ENCODE assay signal across 1 cellular context in genomic region chr10:75375828-75376227, GRCh38.
TF ChIP-seq lines count a peak whose summit lies in the region.

No MANE protein-coding gene starts in this region.

TF ChIP-seq in SK-N-SH treated with all-trans-retinoic acid at 6 μM for 48 hours, 23 proteins besides CTCF, POLR2A, EP300 and RAD21 (continued from another document):
- TF ChIP-seq PATZ1 (CRISPR knock-in tag; IDR thresholded peaks at IDR 0.05; ENCODE audit: borderline replicate concordance) (no peak), GLIS3 (CRISPR knock-in tag; IDR thresholded peaks at IDR 0.05) (no peak), ZNF8 (CRISPR knock-in tag; IDR thresholded peaks at IDR 0.05) (no peak), CSRNP3 (CRISPR knock-in tag; IDR thresholded peaks at IDR 0.05) (no peak), ZFP30 (CRISPR knock-in tag; IDR thresholded peaks at IDR 0.05) (no peak)
- TF ChIP-seq, protein P1, sequence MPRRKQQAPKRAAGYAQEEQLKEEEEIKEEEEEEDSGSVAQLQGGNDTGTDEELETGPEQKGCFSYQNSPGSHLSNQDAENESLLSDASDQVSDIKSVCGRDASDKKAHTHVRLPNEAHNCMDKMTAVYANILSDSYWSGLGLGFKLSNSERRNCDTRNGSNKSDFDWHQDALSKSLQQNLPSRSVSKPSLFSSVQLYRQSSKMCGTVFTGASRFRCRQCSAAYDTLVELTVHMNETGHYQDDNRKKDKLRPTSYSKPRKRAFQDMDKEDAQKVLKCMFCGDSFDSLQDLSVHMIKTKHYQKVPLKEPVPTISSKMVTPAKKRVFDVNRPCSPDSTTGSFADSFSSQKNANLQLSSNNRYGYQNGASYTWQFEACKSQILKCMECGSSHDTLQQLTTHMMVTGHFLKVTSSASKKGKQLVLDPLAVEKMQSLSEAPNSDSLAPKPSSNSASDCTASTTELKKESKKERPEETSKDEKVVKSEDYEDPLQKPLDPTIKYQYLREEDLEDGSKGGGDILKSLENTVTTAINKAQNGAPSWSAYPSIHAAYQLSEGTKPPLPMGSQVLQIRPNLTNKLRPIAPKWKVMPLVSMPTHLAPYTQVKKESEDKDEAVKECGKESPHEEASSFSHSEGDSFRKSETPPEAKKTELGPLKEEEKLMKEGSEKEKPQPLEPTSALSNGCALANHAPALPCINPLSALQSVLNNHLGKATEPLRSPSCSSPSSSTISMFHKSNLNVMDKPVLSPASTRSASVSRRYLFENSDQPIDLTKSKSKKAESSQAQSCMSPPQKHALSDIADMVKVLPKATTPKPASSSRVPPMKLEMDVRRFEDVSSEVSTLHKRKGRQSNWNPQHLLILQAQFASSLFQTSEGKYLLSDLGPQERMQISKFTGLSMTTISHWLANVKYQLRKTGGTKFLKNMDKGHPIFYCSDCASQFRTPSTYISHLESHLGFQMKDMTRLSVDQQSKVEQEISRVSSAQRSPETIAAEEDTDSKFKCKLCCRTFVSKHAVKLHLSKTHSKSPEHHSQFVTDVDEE (CRISPR knock-in tag; IDR thresholded peaks at IDR 0.05), result no peak
